Comparison of ENCODE assay signal across 9 cellular contexts in the genomic region with DNA sequence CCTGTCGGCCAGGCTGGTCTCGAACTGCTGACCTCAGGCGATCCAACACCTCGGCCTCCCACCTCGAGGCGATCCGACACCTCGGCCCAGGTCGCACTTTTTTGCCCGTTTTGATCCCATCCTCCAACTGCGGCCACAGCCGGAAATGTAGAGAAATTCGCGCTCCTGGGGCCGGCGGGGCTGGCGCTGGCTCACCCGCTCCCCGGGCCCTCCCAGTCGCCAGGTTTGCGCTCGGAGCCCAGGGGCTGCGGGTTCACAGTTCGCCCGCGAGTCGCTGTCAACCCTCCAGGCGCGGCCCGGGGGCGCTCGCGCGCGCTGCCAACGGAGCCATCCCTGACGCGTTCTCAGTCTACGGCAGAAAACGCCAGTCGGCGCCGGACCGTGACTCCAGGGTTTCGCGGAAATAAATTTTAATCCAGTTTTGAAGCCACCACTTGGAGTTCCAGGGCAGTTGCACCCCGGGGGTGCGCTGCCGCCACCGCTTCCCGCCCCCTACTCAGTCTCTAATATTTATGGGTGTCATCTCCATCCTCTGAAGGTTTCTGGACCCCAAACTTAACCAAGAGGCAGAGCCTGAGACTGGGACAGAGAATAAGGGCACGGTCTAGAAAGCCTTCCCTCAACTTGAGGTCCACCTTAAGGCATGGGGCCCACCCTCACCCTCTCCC. TPM values are rescaled to one million over a fixed set of nuclear protein-coding genes. Genes with fewer than 3 reads are reported as not detected.
DNase-seq lines count a peak whose midpoint lies in the region; ATAC-seq, FAIRE-seq and TF ChIP-seq lines count a peak whose summit lies in the region.
"Had no signal": no experiment of that assay in that cellular context is flagged by ENCODE, and none has a peak within 500 bp of the region (broad histone marks: within the 10 kb centered on the region; RNA-seq: fewer than 3 reads in every experiment).

No MANE protein-coding gene starts in this region.

- H3K4me3 Mint-ChIP-seq in T-cell (peak overlapping the region; percentile 56 to 64 (median 59)), astrocyte (ENCODE audit: unreplicated experiment) (no peak overlapping the region)

- H3K27me3 Mint-ChIP-seq in T-cell (no peaks in the 10 kb centered on the region), astrocyte (ENCODE audit: low read depth, unreplicated experiment) (peaks cover 12% of the 10 kb centered on the region)

- H3K9me3 Mint-ChIP-seq in T-cell (no peaks in the 10 kb centered on the region), astrocyte (ENCODE audit: unreplicated experiment) (no peaks in the 10 kb centered on the region)

- H3K36me3 Mint-ChIP-seq in T-cell (no peaks in the 10 kb centered on the region), astrocyte (ENCODE audit: low read depth, unreplicated experiment) (no peaks in the 10 kb centered on the region)

- TF ChIP-seq CTCF in GM20000 (IDR thresholded peaks at IDR 0.05; ENCODE audit: extremely low read depth, missing control alignments) (peak; percentile 74), astrocyte (IDR thresholded peaks at IDR 0.05; ENCODE audit: insufficient read depth, low read depth, low read length) (peak; percentile 33)

- POLR2A ChIA-PET in T-cell (lab: Charles Lee), result no interaction called here

- H3K79me2 ChIP-seq in astrocyte (ENCODE audit: insufficient read depth, low read length), result no peaks in the 10 kb centered on the region

- no peaks in the 10 kb centered on the region for H3K9me3 ChIP-seq in astrocyte (ENCODE audit: insufficient read depth, low read depth, low read length)
- no peaks in the 10 kb centered on the region for H3K9me3 ChIP-seq in iPS-15b (ENCODE audit: control insufficient read depth, insufficient read depth, low read length)

- peak; percentile 86 for DNase-seq in AG08396 (ENCODE audit: low spot score)
- DNase-seq in GM20000 (ENCODE audit: low spot score), result peak; percentile 88
- peak; percentile 53 to 85 (median 76) for DNase-seq in T-cell
- DNase-seq in astrocyte (ENCODE audit: low read depth), result peak; percentile 36
- peak; percentile 71 to 77 for DNase-seq in stimulated activated CD4-positive, alpha-beta T cell treated with anti-CD3 and anti-CD28 coated beads, Interleukin-15, amount 100 ng/mL, for 1 hour (ENCODE audit: low read depth in 1 of 2, low spot score in 1 of 2)
- DNase-seq in SHP77 (lab: John Stamatoyannopoulos, UW), result no peak

- H4K20me1 ChIP-seq in astrocyte (ENCODE audit: insufficient read depth, low read length), result no peaks in the 10 kb centered on the region

- peak overlapping the region; percentile 73 for H3K4me2 ChIP-seq in astrocyte (ENCODE audit: low read length)

- peak overlapping the region; percentile 23 for H3K4me3 ChIP-seq in astrocyte (ENCODE audit: insufficient read depth, low read depth, low read length)
- peak overlapping the region; percentile 18 for H3K4me3 ChIP-seq in iPS-15b (ENCODE audit: low read depth, low read length)

- peak overlapping the region; percentile 70 to 84 for H3K27ac Mint-ChIP-seq in T-cell
- no peak overlapping the region for H3K27ac Mint-ChIP-seq in astrocyte (ENCODE audit: unreplicated experiment)

- peaks cover 13% of the 10 kb centered on the region for H3K27me3 ChIP-seq in astrocyte (ENCODE audit: insufficient read depth, low read length)
- peaks cover 24% of the 10 kb centered on the region for H3K27me3 ChIP-seq in iPS-15b (ENCODE audit: control insufficient read depth, insufficient read depth, low read length)

- ATAC-seq in T-cell (replicated peaks in 1 of 4), result peak; percentile 52 to 60 (median 54)
- ATAC-seq in GM19023 (IDR thresholded peaks at IDR 0.05; ENCODE audit: unreplicated experiment), result no peak

- H3K4me1 Mint-ChIP-seq in T-cell (peaks cover 40 to 60% (median 58%) of the 10 kb centered on the region in 3 donors), astrocyte (ENCODE audit: low read depth, unreplicated experiment) (peaks cover 8% of the 10 kb centered on the region)

- H3K4me1 ChIP-seq in astrocyte (ENCODE audit: insufficient read depth, low read length) (peaks cover 3% of the 10 kb centered on the region), iPS-15b (ENCODE audit: control insufficient read depth, insufficient read depth, low read length) (peaks cover 2% of the 10 kb centered on the region)

- CTCF ChIA-PET in T-cell (lab: Charles Lee), result interaction anchor here in 1 of 2 donors (0.6 to 2.0 kb wide), 3 partner anchors 18 to 77 kb away, joined by 3 to 15 read pairs (median 6); partner anchors contain the start of gene SCO2

- peak overlapping the region; percentile 66 for H2AFZ ChIP-seq in astrocyte (ENCODE audit: low read depth, low read length)

- H3K9ac ChIP-seq in astrocyte (ENCODE audit: low read length) (no peak overlapping the region), iPS-15b (ENCODE audit: low read depth, low read length) (no peak overlapping the region)

- no peak overlapping the region for H3K27ac ChIP-seq in astrocyte (ENCODE audit: low read depth, low read length)

- no peak for FAIRE-seq in astrocyte (lab: Jason Lieb, UNC)

- no peaks in the 10 kb centered on the region for H3K36me3 ChIP-seq in astrocyte (ENCODE audit: insufficient read depth, low read length)
- no peaks in the 10 kb centered on the region for H3K36me3 ChIP-seq in iPS-15b (ENCODE audit: control insufficient read depth, insufficient read depth, low read length)

RNA-seq across cellular contexts. Expression of gene KLHDC7B, which starts 1.5 kb away (rescaled TPM):
- 1 to 10 TPM; 3.7 to 6.7 (median 5.4) TPM for total RNA-seq in T-cell
- total RNA-seq in astrocyte, result 0.32 and 1.9 TPM in 2 replicates

RNA-seq across cellular contexts. Expression of gene TYMP, which starts 14.4 kb away (rescaled TPM):
- 10 to 100 TPM; 11.6 to 29.1 (median 14.9) TPM for total RNA-seq in T-cell
- total RNA-seq in astrocyte, result 3.3 and 3.7 TPM in 2 replicates

RNA-seq across cellular contexts. Expression of gene SYCE3, which starts 18.5 kb away (rescaled TPM):
- not detected for total RNA-seq in T-cell
- total RNA-seq in astrocyte, result not detected in 2 replicates
- total RNA-seq: urinary bladder had no signal

RNA-seq across cellular contexts. Expression of gene SCO2, which starts 18.8 kb away (rescaled TPM):
- 1 to 10 TPM; 3.3 to 5.6 (median 4.0) TPM for total RNA-seq in T-cell
- total RNA-seq in astrocyte, result 1.8 and 5.5 TPM in 2 replicates

RNA-seq across cellular contexts. Expression of gene CPT1B, which starts 34.0 kb away (rescaled TPM):
- total RNA-seq in T-cell (100 to 1,000 TPM in 1 of 5 donors, 10 to 100 TPM in 4; 61.9 to 113 (median 94.5) TPM), astrocyte (26.0 and 32.7 TPM in 2 replicates)

Comparison
In these comparisons a context has a peak if more than half of its experiments do, and no peak if none do; other contexts are left out.
1. DNase-seq: peak in AG08396 (single experiment), GM20000 (single experiment), T-cell (34 of 34), astrocyte (single experiment) and stimulated activated CD4-positive, alpha-beta T cell treated with anti-CD3 and anti-CD28 coated beads, Interleukin-15, amount 100 ng/mL, for 1 hour (2 of 2); none in SHP77 (0 of 2).